Comparison of ENCODE assay signal across 13 cellular contexts in the genomic region with DNA sequence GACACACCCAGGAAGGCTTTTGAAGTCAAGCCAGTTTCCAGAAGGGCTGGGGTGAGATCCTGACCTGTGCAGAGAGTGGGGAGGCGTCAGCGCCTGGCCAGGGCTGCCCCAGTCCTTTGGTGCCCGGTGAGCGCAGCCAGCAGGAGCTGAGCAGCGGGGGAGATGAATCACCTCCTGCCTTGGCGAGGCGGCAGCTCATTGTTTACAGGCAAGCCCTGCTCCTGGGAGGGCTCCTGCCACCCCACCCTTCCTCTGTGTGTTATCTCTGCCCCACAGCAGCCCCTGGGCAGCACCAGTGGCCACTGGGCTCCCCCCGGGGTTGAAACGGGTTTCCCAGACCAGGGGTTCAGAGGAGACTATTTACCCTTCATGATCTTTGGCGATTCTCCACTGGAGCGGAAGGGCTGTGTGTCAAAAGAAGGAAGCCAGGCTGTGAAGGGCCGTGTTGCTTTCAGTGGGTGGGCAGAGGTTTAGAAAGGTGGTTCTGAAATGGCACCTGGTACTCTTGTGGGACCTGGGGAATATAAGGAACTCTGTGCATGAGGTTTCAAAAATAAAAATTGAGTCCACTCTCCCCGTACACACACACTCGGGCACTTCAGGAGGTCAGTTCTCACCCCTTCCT. TPM values are rescaled to one million over a fixed set of nuclear protein-coding genes. Genes with fewer than 3 reads are reported as not detected.
A peak's percentile ranks its signal among the peaks of the same experiment; 100 is the strongest.
DNase-seq lines count a peak whose midpoint lies in the region; ATAC-seq, FAIRE-seq and TF ChIP-seq lines count a peak whose summit lies in the region.
"Had no signal": no experiment of that assay in that cellular context is flagged by ENCODE, and none has a peak within 500 bp of the region (broad histone marks: within the 10 kb centered on the region; RNA-seq: fewer than 3 reads in every experiment).

No MANE protein-coding gene starts in this region.

- H3K4me1 ChIP-seq in body of pancreas, result no peaks in the 10 kb centered on the region

- ATAC-seq in body of pancreas (peak; percentile 39), left ventricle myocardium superior (peak; percentile 49), GM21786 (IDR thresholded peaks at IDR 0.05; ENCODE audit: unreplicated experiment) (no peak), GM19467 (IDR thresholded peaks at IDR 0.05; ENCODE audit: unreplicated experiment) (no peak)
- ATAC-seq in stimulated activated effector memory CD8-positive, alpha-beta T cell treated with anti-CD3 and anti-CD28 coated beads, Interleukin-12 subunit alpha, Interleukin-12 subunit beta, amount 100 ng/mL, for 72 hours, result no peak

- no peak overlapping the region for H3K4me3 Mint-ChIP-seq in stimulated activated effector memory CD8-positive, alpha-beta T cell treated with anti-CD3 and anti-CD28 coated beads, Interleukin-12 subunit alpha, Interleukin-12 subunit beta, amount 100 ng/mL, for 72 hours
- H3K4me3 Mint-ChIP-seq: memory B cell had no signal

- intact Hi-C loops in body of pancreas (cut with DNase I), result no loop called here
- intact Hi-C loops in left ventricle myocardium superior (cut with micrococcal nuclease), result no loop called here

- H3K36me3 Mint-ChIP-seq in stimulated activated effector memory CD8-positive, alpha-beta T cell treated with anti-CD3 and anti-CD28 coated beads, Interleukin-12 subunit alpha, Interleukin-12 subunit beta, amount 100 ng/mL, for 72 hours, result peaks cover 67% of the 10 kb centered on the region

- H3K27ac ChIP-seq in body of pancreas, result no peak overlapping the region

- no peak overlapping the region for H3K4me3 ChIP-seq in body of pancreas
- H3K4me3 ChIP-seq: coronary artery had no signal

- TF ChIP-seq POLR2A in body of pancreas (IDR thresholded peaks at IDR 0.05), result no peak

- peak in 75 of 76 experiments; percentile 63 to 97 (median 90) for DNase-seq in HUDEP-2 (lab: John Stamatoyannopoulos, UW; ENCODE audit: unreplicated experiment in 76 of 76)
- peak in 1 of 4 donors; percentile 22 for DNase-seq in body of pancreas
- peak; percentile 60 for DNase-seq in left ventricle myocardium superior
- no peak for DNase-seq in stimulated activated effector memory CD8-positive, alpha-beta T cell treated with anti-CD3 and anti-CD28 coated beads, Interleukin-12 subunit alpha, Interleukin-12 subunit beta, amount 100 ng/mL, for 72 hours (ENCODE audit: low spot score in 2 of 2)
- no peak for DNase-seq in urothelium cell line (ENCODE audit: low spot score)
- DNase-seq in pons (ENCODE audit: low spot score), result no peak
- DNase-seq: activated CD4-positive, alpha-beta T cell treated with anti-CD3 and anti-CD28 coated beads, Interleukin-2, amount 50 U/mL, for 1 hour; NCI-H748 treated with DMSO at 0.1 percent for 48 hours had no signal

- H3K27ac Mint-ChIP-seq in stimulated activated effector memory CD8-positive, alpha-beta T cell treated with anti-CD3 and anti-CD28 coated beads, Interleukin-12 subunit alpha, Interleukin-12 subunit beta, amount 100 ng/mL, for 72 hours, result peak overlapping the region; percentile 75
- H3K27ac Mint-ChIP-seq: memory B cell had no signal

- FAIRE-seq in urothelium cell line (lab: Jason Lieb, UNC), result no peak
- FAIRE-seq: G401.6 had no signal

- no peaks in the 10 kb centered on the region for H3K4me1 Mint-ChIP-seq in stimulated activated effector memory CD8-positive, alpha-beta T cell treated with anti-CD3 and anti-CD28 coated beads, Interleukin-12 subunit alpha, Interleukin-12 subunit beta, amount 100 ng/mL, for 72 hours
- H3K4me1 Mint-ChIP-seq: memory B cell had no signal

- H3K9me3 ChIP-seq in body of pancreas, result no peaks in the 10 kb centered on the region

- H3K27me3 ChIP-seq in body of pancreas, result no peaks in the 10 kb centered on the region

- H3K9me3 Mint-ChIP-seq in stimulated activated effector memory CD8-positive, alpha-beta T cell treated with anti-CD3 and anti-CD28 coated beads, Interleukin-12 subunit alpha, Interleukin-12 subunit beta, amount 100 ng/mL, for 72 hours, result no peaks in the 10 kb centered on the region
- H3K9me3 Mint-ChIP-seq: memory B cell had no signal

- peaks cover 23 to 34% of the 10 kb centered on the region in 2 donors for H3K36me3 ChIP-seq in body of pancreas (replicated peaks in 1 of 2; ENCODE audit: insufficient read depth in 1 of 2, low read depth in 2 of 2)

- no peak for TF ChIP-seq CTCF in body of pancreas (IDR thresholded peaks at IDR 0.05)

- WGBS in body of pancreas, 2 donors, result 79 to 83% methylated on average over 6 to 9 of the region's 14 CpGs

RNA-seq across cellular contexts. Expression of a gene that starts 14.1 kb away (rescaled TPM):
- total RNA-seq in body of pancreas (10 to 100 TPM; 25.1 to 33.7 TPM), left ventricle myocardium superior (8.8 TPM)

RNA-seq across cellular contexts. Expression of a gene that starts 40.1 kb away (rescaled TPM):
- total RNA-seq in body of pancreas (10 to 100 TPM; 47.2 to 73.8 TPM), left ventricle myocardium superior (47.8 TPM)

RNA-seq across cellular contexts. Expression of a gene that starts 40.3 kb away (rescaled TPM):
- total RNA-seq in body of pancreas, result 10 to 100 TPM in 1 of 2 donors, 1 to 10 TPM in 1; 8.6 to 38.6 TPM
- total RNA-seq in left ventricle myocardium superior, result 14.3 TPM

RNA-seq across cellular contexts. Expression of a gene that starts 57.8 kb away (rescaled TPM):
- total RNA-seq in body of pancreas (10 to 100 TPM; 27.4 to 27.5 TPM), left ventricle myocardium superior (20.2 TPM)

Comparison
In these comparisons a context has a peak if more than half of its experiments do, and no peak if none do; other contexts are left out.
1. DNase-seq: peak in HUDEP-2 (75 of 76) and left ventricle myocardium superior (single experiment); none in stimulated activated effector memory CD8-positive, alpha-beta T cell treated with anti-CD3 and anti-CD28 coated beads, Interleukin-12 subunit alpha, Interleukin-12 subunit beta, amount 100 ng/mL, for 72 hours (0 of 2), urothelium cell line (single experiment) and pons (single experiment).
2. ATAC-seq: peak in body of pancreas (single experiment) and left ventricle myocardium superior (single experiment); none in stimulated activated effector memory CD8-positive, alpha-beta T cell treated with anti-CD3 and anti-CD28 coated beads, Interleukin-12 subunit alpha, Interleukin-12 subunit beta, amount 100 ng/mL, for 72 hours (single experiment), GM21786 (single experiment) and GM19467 (single experiment).